In genomic region chr7:148623586-148624282, GRCh38 we compare ENCODE assay signal across 1 cellular context.
TF ChIP-seq lines count a peak whose summit lies in the region.

No MANE protein-coding gene starts in this region.

TF ChIP-seq in IMR-90, 13 proteins besides CTCF, POLR2A, EP300 and RAD21:
- TF ChIP-seq MAZ (IDR thresholded peaks at IDR 0.05; ENCODE audit: borderline replicate concordance, low read depth, low read length) (no peak), RCOR1 (IDR thresholded peaks at IDR 0.05; ENCODE audit: insufficient replicate concordance, low read length) (no peak), MAFK (IDR thresholded peaks at IDR 0.05; ENCODE audit: low read depth, low read length) (no peak)
TF ChIP-seq in IMR-90: peak in this region for 0.
